ENCODE assay signal across 19 cellular contexts in the genomic region with DNA sequence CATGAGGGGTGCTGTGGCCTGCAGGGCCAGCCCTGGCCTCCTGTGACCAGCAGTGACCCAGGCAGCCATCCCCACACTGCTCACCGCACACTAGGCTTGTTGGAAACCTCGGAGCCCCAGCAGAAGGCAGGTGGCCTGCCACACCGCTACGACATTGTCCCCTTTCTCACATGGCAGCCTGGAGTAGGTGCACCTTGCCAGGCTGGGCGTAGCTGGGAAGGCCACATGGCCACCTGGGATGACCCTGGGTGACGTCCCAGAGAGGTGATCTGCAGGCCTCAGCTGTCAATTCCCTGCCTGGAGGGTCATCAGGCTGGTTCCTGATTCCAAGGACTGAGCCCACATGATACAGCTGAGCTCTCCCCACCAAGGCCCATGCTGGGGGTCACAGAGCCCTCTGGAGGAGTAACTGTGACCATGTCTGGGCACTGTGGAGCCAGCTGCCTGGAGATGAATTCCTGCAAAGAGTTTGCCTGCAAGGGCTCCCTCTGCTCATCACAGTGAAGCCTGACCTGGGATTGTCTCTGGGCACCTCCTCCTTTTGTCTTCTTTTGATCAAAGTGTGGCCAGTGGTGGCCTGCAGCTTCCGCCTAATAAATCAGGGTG.
DNase-seq lines count a peak whose midpoint lies in the region; ATAC-seq and TF ChIP-seq lines count a peak whose summit lies in the region.
"Had no signal": no experiment of that assay in that cellular context is flagged by ENCODE, and none has a peak within 500 bp of the region (broad histone marks: within the 10 kb centered on the region; RNA-seq: fewer than 3 reads in every experiment).

No MANE protein-coding gene starts in this region.

- no CpG with 5 or more reads among the region's 7 CpGs for WGBS in gastroesophageal sphincter (ENCODE audit: low coverage in 1 of 2), 2 donors
- WGBS in right lobe of liver (ENCODE audit: insufficient coverage, low coverage, low lambda C conversion rate, missing lambda C conversion rate), result no CpG with 5 or more reads among the region's 7 CpGs
- WGBS in upper lobe of left lung, 2 donors, result 78 to 82% methylated on average over 1 to 6 of the region's 7 CpGs

- peak overlapping the region in 3 of 4 donors; percentile 67 to 76 (median 68) for H3K27ac ChIP-seq in gastroesophageal sphincter
- peak overlapping the region in 1 of 3 donors; percentile 21 for H3K27ac ChIP-seq in right lobe of liver
- peak overlapping the region in 3 of 4 donors; percentile 44 to 69 (median 67) for H3K27ac ChIP-seq in upper lobe of left lung

- no peak for TF ChIP-seq CTCF in gastroesophageal sphincter (IDR thresholded peaks at IDR 0.05)
- TF ChIP-seq CTCF in right lobe of liver (IDR thresholded peaks at IDR 0.05), result no peak
- TF ChIP-seq CTCF in upper lobe of left lung (IDR thresholded peaks at IDR 0.05), result no peak
- no peak for TF ChIP-seq CTCF in foreskin fibroblast (IDR thresholded peaks at IDR 0.05; ENCODE audit: low read depth, low read length)

- peaks cover 0 to 14% (median 0%) of the 10 kb centered on the region in 3 donors for H3K9me3 ChIP-seq in gastroesophageal sphincter
- H3K9me3 ChIP-seq in right lobe of liver, result no peaks in the 10 kb centered on the region
- H3K9me3 ChIP-seq in upper lobe of left lung, result peaks cover 0 to 10% (median 4%) of the 10 kb centered on the region in 4 donors

- TF ChIP-seq EP300 in gastroesophageal sphincter (IDR thresholded peaks at IDR 0.05) (no peak), upper lobe of left lung (IDR thresholded peaks at IDR 0.05) (no peak)

- TF ChIP-seq POLR2A in gastroesophageal sphincter (IDR thresholded peaks at IDR 0.05) (no peak), right lobe of liver (IDR thresholded peaks at IDR 0.05) (no peak), upper lobe of left lung (IDR thresholded peaks at IDR 0.05) (no peak)

- H3K4me1 ChIP-seq in gastroesophageal sphincter (peaks cover 0 to 23% (median 0%) of the 10 kb centered on the region in 3 donors), right lobe of liver (no peaks in the 10 kb centered on the region), upper lobe of left lung (peaks cover 0 to 5% (median 2%) of the 10 kb centered on the region in 4 donors)

- intact Hi-C loops in right lobe of liver (cut with DNase I), result no loop called here
- intact Hi-C loops in posterior vena cava (cut with DNase I), result loop anchor here in 1 of 2 donors (10.0 kb wide), 1 partner anchor 115 kb away; no protein-coding TSS in a partner anchor

- no peaks in the 10 kb centered on the region for H3K27me3 ChIP-seq in gastroesophageal sphincter
- no peaks in the 10 kb centered on the region for H3K27me3 ChIP-seq in right lobe of liver
- no peaks in the 10 kb centered on the region for H3K27me3 ChIP-seq in upper lobe of left lung

- DNase-seq in right lobe of liver (no peak), posterior vena cava (ENCODE audit: low spot score) (peak; percentile 73), upper lobe of left lung (peak in 1 of 2 donors; percentile 51), foreskin fibroblast (no peak), NK-92 (lab: John Stamatoyannopoulos, UW; ENCODE audit: unreplicated experiment) (no peak)
- DNase-seq: activated CD4-positive, CD25-positive, alpha-beta regulatory T cell; AML-193; COR-L47; left colon; NCI-H2029; NCI-H446 treated with DMSO at 0.1 percent for 48 hours; NK-92 treated with Interleukin-12 subunit alpha and Interleukin-12 subunit beta, amount 100 ng/mL, for 24 hours; RPMI8226; stimulated activated CD4-positive, alpha-beta T cell treated with anti-CD3 and anti-CD28 coated beads, Interleukin-12 subunit alpha, Interleukin-12 subunit beta, amount 100 ng/mL, for 4 hours; stimulated activated CD8-positive, alpha-beta memory T cell treated with anti-CD3 and anti-CD28 coated beads, Interleukin-4, amount 100 ng/mL, for 48 hours; T1000 had no signal

- H3K4me3 ChIP-seq in gastroesophageal sphincter (no peak overlapping the region), right lobe of liver (no peak overlapping the region), upper lobe of left lung (no peak overlapping the region), foreskin fibroblast (ENCODE audit: low read depth in 1 of 2, low read length in 2 of 2) (no peak overlapping the region)

- ATAC-seq in gastroesophageal sphincter, result no peak
- peak in 3 of 4 donors; percentile 4 to 10 (median 9) for ATAC-seq in right lobe of liver
- no peak for ATAC-seq in upper lobe of left lung (ENCODE audit: low FRiP score in 2 of 2)
- ATAC-seq in HG02938 (IDR thresholded peaks at IDR 0.05; ENCODE audit: unreplicated experiment), result no peak
- ATAC-seq: activated T-helper 17 cell treated with anti-CD3 and anti-CD28 coated beads, Interleukin-2, amount 50 U/mL, for 72 hours; left colon had no signal

- H3K36me3 ChIP-seq in gastroesophageal sphincter (no peaks in the 10 kb centered on the region), right lobe of liver (no peaks in the 10 kb centered on the region), upper lobe of left lung (no peaks in the 10 kb centered on the region)

Comparison
In these comparisons a context has a peak if more than half of its experiments do, and no peak if none do; other contexts are left out.
1. ATAC-seq: peak in right lobe of liver (3 of 4); none in gastroesophageal sphincter (single experiment), upper lobe of left lung (0 of 2) and HG02938 (single experiment).